Comparison of ENCODE assay signal across 11 cellular contexts in genomic region chr2:176134978-176135575, GRCh38. TPM values are rescaled to one million over a fixed set of nuclear protein-coding genes. Genes with fewer than 3 reads are reported as not detected.
DNase-seq lines count a peak whose midpoint lies in the region; ATAC-seq and TF ChIP-seq lines count a peak whose summit lies in the region.
"Had no signal": no experiment of that assay in that cellular context is flagged by ENCODE, and none has a peak within 500 bp of the region (broad histone marks: within the 10 kb centered on the region; RNA-seq: fewer than 3 reads in every experiment).

No MANE protein-coding gene starts in this region.

- H3K9me3 ChIP-seq in HUES6 (ENCODE audit: control insufficient read depth, insufficient read depth, low read depth, low read length) = no peaks in the 10 kb centered on the region
- H3K9me3 ChIP-seq: HAP-1 had no signal

- peak overlapping the region; percentile 40 for H3K4me3 Mint-ChIP-seq in activated T-helper 17 cell treated with anti-CD3 and anti-CD28 coated beads, Interleukin-2, amount 50 U/mL, for 72 hours
- peak overlapping the region; percentile 73 for H3K4me3 Mint-ChIP-seq in mesothelial cell of epicardium

- no peak overlapping the region for H3K27ac ChIP-seq in HUES6 (ENCODE audit: low read depth, low read length)

- peaks cover 34% of the 10 kb centered on the region for H3K36me3 Mint-ChIP-seq in activated T-helper 17 cell treated with anti-CD3 and anti-CD28 coated beads, Interleukin-2, amount 50 U/mL, for 72 hours (ENCODE audit: low read depth)
- peaks cover 3% of the 10 kb centered on the region for H3K36me3 Mint-ChIP-seq in mesothelial cell of epicardium

- H3K9ac ChIP-seq in HUES6 (ENCODE audit: low read length) = peak overlapping the region; percentile 68

- H3K4me1 Mint-ChIP-seq in activated T-helper 17 cell treated with anti-CD3 and anti-CD28 coated beads, Interleukin-2, amount 50 U/mL, for 72 hours = peaks cover 4% of the 10 kb centered on the region
- H3K4me1 Mint-ChIP-seq in mesothelial cell of epicardium = peaks cover 13% of the 10 kb centered on the region

- no peak for TF ChIP-seq CTCF in mesothelial cell of epicardium (IDR thresholded peaks at IDR 0.05; ENCODE audit: unreplicated experiment)

- peaks cover 4% of the 10 kb centered on the region for H3K9me3 Mint-ChIP-seq in activated T-helper 17 cell treated with anti-CD3 and anti-CD28 coated beads, Interleukin-2, amount 50 U/mL, for 72 hours
- H3K9me3 Mint-ChIP-seq in mesothelial cell of epicardium = no peaks in the 10 kb centered on the region

- H3K27me3 ChIP-seq in HUES6 (ENCODE audit: control insufficient read depth, insufficient read depth, low read length) = peaks cover 100% of the 10 kb centered on the region

- peak overlapping the region; percentile 53; the same call in 1 of the 2 replicates for H3K4me3 ChIP-seq in HUES6 (ENCODE audit: low read depth, low read length)

- in situ Hi-C loops in ACHN (cut with HindIII; ENCODE audit: low pct_ligation_motif_present, low pct_unique_long_range_greater_than_20kb, low sequenced_read_pairs) = loop anchor here (25.0 kb wide), 2 partner anchors 302 to 527 kb away; no protein-coding TSS in a partner anchor

- peaks cover 14% of the 10 kb centered on the region for H3K4me1 ChIP-seq in HUES6 (ENCODE audit: control insufficient read depth, insufficient read depth, low read length)

- H3K36me3 ChIP-seq in HUES6 (ENCODE audit: control insufficient read depth, insufficient read depth, low read length) = no peaks in the 10 kb centered on the region
- H3K36me3 ChIP-seq: HAP-1 had no signal

- peaks cover 81% of the 10 kb centered on the region for H3K27me3 Mint-ChIP-seq in activated T-helper 17 cell treated with anti-CD3 and anti-CD28 coated beads, Interleukin-2, amount 50 U/mL, for 72 hours
- peaks cover 92% of the 10 kb centered on the region for H3K27me3 Mint-ChIP-seq in mesothelial cell of epicardium (ENCODE audit: low read depth)

- DNase-seq in ACHN (peak; percentile 46), mesothelial cell of epicardium (ENCODE audit: low spot score in 2 of 2, unreplicated experiment in 2 of 2) (no peak), globus pallidus (ENCODE audit: low spot score) (no peak), KG1 (lab: John Stamatoyannopoulos, UW) (no peak)
- DNase-seq: activated naive CD4-positive, alpha-beta T cell treated with Interleukin-2 at 50 U/mL for 16 hours; Calu3 had no signal

- ATAC-seq in activated T-helper 17 cell treated with anti-CD3 and anti-CD28 coated beads, Interleukin-2, amount 50 U/mL, for 72 hours (replicated peaks) = no peak
- no peak for ATAC-seq in HG03521 (IDR thresholded peaks at IDR 0.05; ENCODE audit: unreplicated experiment)
- no peak for ATAC-seq in GM18502 (IDR thresholded peaks at IDR 0.05; ENCODE audit: poor library complexity, unreplicated experiment)

- no peak overlapping the region for H3K27ac Mint-ChIP-seq in activated T-helper 17 cell treated with anti-CD3 and anti-CD28 coated beads, Interleukin-2, amount 50 U/mL, for 72 hours
- H3K27ac Mint-ChIP-seq in mesothelial cell of epicardium = no peak overlapping the region

RNA-seq across cellular contexts. Expression of gene HOXD8, which starts 5.6 kb away (rescaled TPM):
- not detected for total RNA-seq in activated T-helper 17 cell treated with anti-CD3 and anti-CD28 coated beads, Interleukin-2, amount 50 U/mL, for 72 hours
- 0.29 to 0.58 TPM (median 0.40 TPM) in 3 replicates for total RNA-seq in mesothelial cell of epicardium
- total RNA-seq: Calu3 had no signal

RNA-seq across cellular contexts. Expression of gene HOXD9, which starts 12.6 kb away (rescaled TPM):
- total RNA-seq in activated T-helper 17 cell treated with anti-CD3 and anti-CD28 coated beads, Interleukin-2, amount 50 U/mL, for 72 hours = not detected
- 0.93 to 1.2 TPM (median 1.1 TPM) in 3 replicates for total RNA-seq in mesothelial cell of epicardium
- total RNA-seq: Calu3 had no signal

RNA-seq across cellular contexts. Expression of gene HOXD4, which starts 16.3 kb away (rescaled TPM):
- not detected for total RNA-seq in activated T-helper 17 cell treated with anti-CD3 and anti-CD28 coated beads, Interleukin-2, amount 50 U/mL, for 72 hours
- total RNA-seq in mesothelial cell of epicardium = 0.67 to 1.4 TPM (median 1.3 TPM) in 3 replicates
- total RNA-seq: Calu3 had no signal

RNA-seq across cellular contexts. Expression of gene HOXD10, which starts 18.5 kb away (rescaled TPM):
- total RNA-seq in activated T-helper 17 cell treated with anti-CD3 and anti-CD28 coated beads, Interleukin-2, amount 50 U/mL, for 72 hours = not detected
- 3.2 to 4.1 TPM (median 3.9 TPM) in 3 replicates for total RNA-seq in mesothelial cell of epicardium
- total RNA-seq: Calu3 had no signal

RNA-seq across cellular contexts. Expression of gene HOXD3, which starts 22.0 kb away (rescaled TPM):
- total RNA-seq in activated T-helper 17 cell treated with anti-CD3 and anti-CD28 coated beads, Interleukin-2, amount 50 U/mL, for 72 hours = not detected
- total RNA-seq in mesothelial cell of epicardium = 0.93 to 1.1 TPM (median 1.1 TPM) in 3 replicates
- total RNA-seq: Calu3 had no signal
